ENCODE assay signal across 20 cellular contexts in genomic region chr2:147679664-147680502, GRCh38.
DNase-seq lines count a peak whose midpoint lies in the region; ATAC-seq and TF ChIP-seq lines count a peak whose summit lies in the region.
"Had no signal": no experiment of that assay in that cellular context is flagged by ENCODE, and none has a peak within 500 bp of the region (broad histone marks: within the 10 kb centered on the region; RNA-seq: fewer than 3 reads in every experiment).

No MANE protein-coding gene starts in this region.

- H3K4me1 ChIP-seq in IMR-90 (ENCODE audit: control insufficient read depth, insufficient read depth, low read length) = peaks cover 2% of the 10 kb centered on the region; the same call in 1 of the 2 replicates
- peaks cover 29% of the 10 kb centered on the region for H3K4me1 ChIP-seq in neural progenitor cell
- H3K4me1 ChIP-seq: gastroesophageal sphincter, tibial artery had no signal

- no peak overlapping the region for H3K14ac ChIP-seq in IMR-90 (replicated peaks; ENCODE audit: low read depth, low read length)

- H3K9me1 ChIP-seq in IMR-90 (ENCODE audit: insufficient read depth, low read length) = no peaks in the 10 kb centered on the region

- H2AFZ ChIP-seq in IMR-90 (replicated peaks; ENCODE audit: low read length, poor library complexity) = no peak overlapping the region
- H2AFZ ChIP-seq in neural progenitor cell (replicated peaks) = peak overlapping the region; percentile 0

- H3K18ac ChIP-seq in IMR-90 (ENCODE audit: low read depth, low read length) = no peak overlapping the region; the same call in 1 of the 2 replicates

- POLR2A ChIA-PET in IMR-90 (lab: Charles Lee; ENCODE audit: unreplicated experiment) = no interaction called here
- POLR2A ChIA-PET in naive thymus-derived CD8-positive, alpha-beta T cell (lab: Charles Lee) = no interaction called here

- H3F3A ChIP-seq in neural progenitor cell (ENCODE audit: low read depth) = peaks cover 11% of the 10 kb centered on the region

- no peaks in the 10 kb centered on the region for H3K79me1 ChIP-seq in IMR-90 (ENCODE audit: low read depth in 1 of 2, low read length in 2 of 2)

- H3K9me3 ChIP-seq in IMR-90 (ENCODE audit: control insufficient read depth, insufficient read depth, low read length) (no peaks in the 10 kb centered on the region), neural progenitor cell (ENCODE audit: low read depth) (no peaks in the 10 kb centered on the region)
- H3K9me3 ChIP-seq: gastroesophageal sphincter, tibial artery had no signal

- H4K8ac ChIP-seq in IMR-90 (ENCODE audit: low read depth in 2 of 2, low read length in 2 of 2) = no peak overlapping the region

- H2BK120ac ChIP-seq in IMR-90 (ENCODE audit: low read depth, low read length) = no peak overlapping the region

- H3K36me3 Mint-ChIP-seq in neural progenitor cell = no peaks in the 10 kb centered on the region
- no peaks in the 10 kb centered on the region for H3K36me3 Mint-ChIP-seq in naive thymus-derived CD8-positive, alpha-beta T cell
- H3K36me3 Mint-ChIP-seq: natural killer cell treated with Interleukin-12 subunit alpha and Interleukin-12 subunit beta and Interleukin-15 and Interleukin-18, amount 100 ng/mL, for 72 hours had no signal

- BruUV-seq in IMR-90 (replicated peaks; lab: Mats Ljungman, UMichigan) = no TSS peak

- H3K27ac Mint-ChIP-seq in neural progenitor cell = no peak overlapping the region
- H3K27ac Mint-ChIP-seq in naive thymus-derived CD8-positive, alpha-beta T cell = no peak overlapping the region
- H3K27ac Mint-ChIP-seq: activated CD4-positive, alpha-beta T cell treated with anti-CD3 and anti-CD28 coated beads, Interleukin-2, amount 10 ng/mL, durations not matched to agents 24 days and 14 days; natural killer cell treated with Interleukin-12 subunit alpha and Interleukin-12 subunit beta and Interleukin-15 and Interleukin-18, amount 100 ng/mL, for 72 hours had no signal

- no peak overlapping the region for H3K9ac ChIP-seq in IMR-90 (ENCODE audit: low read depth, low read length)
- no peak overlapping the region for H3K9ac ChIP-seq in neural progenitor cell

- no peak overlapping the region for H3K56ac ChIP-seq in IMR-90 (ENCODE audit: extremely low read depth, insufficient read depth, low read length)

- no peak for TF ChIP-seq POLR2A in IMR-90 (IDR thresholded peaks at IDR 0.05; ENCODE audit: low read depth, low read length)

- peak; percentile 1 for DNase-seq in IMR-90
- peak; percentile 79 for DNase-seq in NCI-H2029 (lab: John Stamatoyannopoulos, UW)
- peak; percentile 95 for DNase-seq in NCI-H748 treated with DMSO at 0.1 percent for 48 hours (lab: John Stamatoyannopoulos, UW)
- no peak for DNase-seq in neural progenitor cell (ENCODE audit: low spot score)
- DNase-seq in globus pallidus (ENCODE audit: low spot score) = no peak
- no peak for DNase-seq in naive thymus-derived CD8-positive, alpha-beta T cell
- DNase-seq: activated CD4-positive, alpha-beta T cell treated with anti-CD3 and anti-CD28 coated beads, Interleukin-2, amount 10 ng/mL, durations not matched to agents 24 days and 14 days; activated naive CD4-positive, alpha-beta T cell; activated T-cell treated with anti-CD3 and anti-CD28 coated beads for 4 hours; central memory CD4-positive, alpha-beta T cell; left colon; NCI-H2171 treated with DMSO at 0.1 percent for 48 hours; posterior cingulate gyrus; stimulated activated CD4-positive, alpha-beta T cell treated with anti-CD3 and anti-CD28 coated beads, Interleukin-1b, Interleukin-23, amount 100 ng/mL, for 48 hours; stimulated activated naive CD8-positive, alpha-beta T cell treated with anti-CD3 and anti-CD28 coated beads, Interleukin-15, Interleukin-2, amounts not matched to agents 100 U/mL and 50 U/mL, for 24 hours; tibial artery had no signal

- no peak overlapping the region for H4K91ac ChIP-seq in IMR-90 (ENCODE audit: insufficient read depth, low read depth, low read length)

- no peak for TF ChIP-seq RAD21 in IMR-90 (IDR thresholded peaks at IDR 0.05; ENCODE audit: low read length)

- no peak overlapping the region for H2BK15ac ChIP-seq in IMR-90 (ENCODE audit: low read depth, low read length)

- no peak overlapping the region for H3K23ac ChIP-seq in IMR-90 (ENCODE audit: low read depth, low read length)

- no peak overlapping the region for H2BK20ac ChIP-seq in IMR-90 (ENCODE audit: low read depth, low read length)

- WGBS in IMR-90 (ENCODE audit: extremely low coverage in 2 of 2, insufficient read length in 1 of 2), 2 experiments = 49% methylated on average over 5 of the region's 6 CpGs; no CpG with 5 or more reads in 1 of the 2 experiments

- no peak overlapping the region for H2AK5ac ChIP-seq in IMR-90 (ENCODE audit: low read depth, low read length)

- H3K4me1 Mint-ChIP-seq in neural progenitor cell = peaks cover 20% of the 10 kb centered on the region
- no peaks in the 10 kb centered on the region for H3K4me1 Mint-ChIP-seq in naive thymus-derived CD8-positive, alpha-beta T cell
- H3K4me1 Mint-ChIP-seq: activated CD4-positive, alpha-beta T cell treated with anti-CD3 and anti-CD28 coated beads, Interleukin-2, amount 10 ng/mL, durations not matched to agents 24 days and 14 days had no signal

- no peak overlapping the region for H3K4me3 Mint-ChIP-seq in neural progenitor cell
- H3K4me3 Mint-ChIP-seq in naive thymus-derived CD8-positive, alpha-beta T cell = no peak overlapping the region
- H3K4me3 Mint-ChIP-seq: activated CD4-positive, alpha-beta T cell treated with anti-CD3 and anti-CD28 coated beads, Interleukin-2, amount 10 ng/mL, durations not matched to agents 24 days and 14 days; natural killer cell treated with Interleukin-12 subunit alpha and Interleukin-12 subunit beta and Interleukin-15 and Interleukin-18, amount 100 ng/mL, for 72 hours had no signal

- H3K9me3 Mint-ChIP-seq in neural progenitor cell = peaks cover 2% of the 10 kb centered on the region
- peaks cover 0 to 2% (median 0%) of the 10 kb centered on the region in 9 donors for H3K9me3 Mint-ChIP-seq in naive thymus-derived CD8-positive, alpha-beta T cell

- intact Hi-C loops in IMR-90 (cut with micrococcal nuclease) = no loop called here

- H3K79me2 ChIP-seq in neural progenitor cell (ENCODE audit: low read depth) = no peaks in the 10 kb centered on the region

- H2BK5ac ChIP-seq in IMR-90 (ENCODE audit: low read depth, low read length, poor library complexity, severe bottlenecking) = no peak overlapping the region

- peak overlapping the region; percentile 44; the same call in 1 of the 2 replicates for H3K4me2 ChIP-seq in IMR-90 (ENCODE audit: low read depth, low read length)
- H3K4me2 ChIP-seq in neural progenitor cell = no peak overlapping the region

- no peak overlapping the region for H3K4ac ChIP-seq in IMR-90 (ENCODE audit: low read depth, low read length)

- peaks cover 5% of the 10 kb centered on the region for H3K27me3 Mint-ChIP-seq in neural progenitor cell (ENCODE audit: insufficient read depth, low read depth)
- peaks cover 0 to 2% (median 0%) of the 10 kb centered on the region in 5 donors for H3K27me3 Mint-ChIP-seq in naive thymus-derived CD8-positive, alpha-beta T cell
- H3K27me3 Mint-ChIP-seq: activated CD4-positive, alpha-beta T cell treated with anti-CD3 and anti-CD28 coated beads, Interleukin-2, amount 10 ng/mL, durations not matched to agents 24 days and 14 days had no signal

- TF ChIP-seq CTCF in IMR-90 (conservative IDR thresholded peaks at IDR 0.05; ENCODE audit: low read depth, low read length) (no peak), neural progenitor cell (IDR thresholded peaks at IDR 0.05) (no peak)

- H3K27ac ChIP-seq in IMR-90 (ENCODE audit: insufficient read depth, low read length) (peak overlapping the region; percentile 71; the same call in 1 of the 2 replicates), neural progenitor cell (no peak overlapping the region)
- H3K27ac ChIP-seq: gastroesophageal sphincter, tibial artery had no signal

- dilution Hi-C loops in IMR-90 (cut with HindIII; ENCODE audit: low sequenced_read_pairs, unreplicated experiment) = no loop called here

- CTCF ChIA-PET in IMR-90 (lab: Yijun Ruan, JAX) = interaction anchor here (0.5 kb wide), 1 partner anchor 101 kb away, joined by 4 read pairs; no protein-coding TSS in a partner anchor

- H4K5ac ChIP-seq in IMR-90 (ENCODE audit: low read depth, low read length) = peak overlapping the region; percentile 81; the same call in 1 of the 2 replicates

- H3K4me3 ChIP-seq in IMR-90 (ENCODE audit: insufficient read depth, low read depth, low read length) (no peak overlapping the region), neural progenitor cell (no peak overlapping the region)
- H3K4me3 ChIP-seq: gastroesophageal sphincter, tibial artery had no signal

- H2AK9ac ChIP-seq in IMR-90 (replicated peaks; ENCODE audit: low read depth, low read length, poor library complexity) = no peak overlapping the region

- H3K27me3 ChIP-seq in IMR-90 (ENCODE audit: control insufficient read depth, insufficient read depth, low read length) = no peaks in the 10 kb centered on the region
- no peaks in the 10 kb centered on the region for H3K27me3 ChIP-seq in neural progenitor cell
- H3K27me3 ChIP-seq: gastroesophageal sphincter, tibial artery had no signal

- in situ Hi-C loops in IMR-90 (cut with MboI; ENCODE audit: low sequenced_read_pairs) = no loop called here

- ATAC-seq in IMR-90 (ENCODE audit: low read depth) (peak; percentile 59), HG03025 (IDR thresholded peaks at IDR 0.05; ENCODE audit: low FRiP score, unreplicated experiment) (no peak)
- no peak for ATAC-seq in naive thymus-derived CD8-positive, alpha-beta T cell
- ATAC-seq: gastroesophageal sphincter; HepG2; left colon; natural killer cell treated with Interleukin-12 subunit alpha and Interleukin-12 subunit beta and Interleukin-15 and Interleukin-18, amount 100 ng/mL, for 72 hours; stimulated activated naive CD8-positive, alpha-beta T cell treated with anti-CD3 and anti-CD28 coated beads, Interleukin-15, Interleukin-2, amounts not matched to agents 100 U/mL and 50 U/mL, for 24 hours had no signal

- no peaks in the 10 kb centered on the region for H3K36me3 ChIP-seq in IMR-90 (ENCODE audit: control insufficient read depth, insufficient read depth, low read length)
- H3K36me3 ChIP-seq in neural progenitor cell = no peaks in the 10 kb centered on the region
- H3K36me3 ChIP-seq: gastroesophageal sphincter, tibial artery had no signal

- H4K20me1 ChIP-seq in IMR-90 (ENCODE audit: insufficient read depth, low read length) (no peaks in the 10 kb centered on the region), neural progenitor cell (ENCODE audit: low read depth) (no peaks in the 10 kb centered on the region)

TF ChIP-seq in IMR-90, 13 proteins besides CTCF, POLR2A, EP300 and RAD21:
- TF ChIP-seq NFE2L2 (IDR thresholded peaks at IDR 0.05; ENCODE audit: low read depth, low read length) = no peak
- TF ChIP-seq MAFK (IDR thresholded peaks at IDR 0.05; ENCODE audit: low read depth, low read length) = no peak
- no peak for TF ChIP-seq FOS (IDR thresholded peaks at IDR 0.05; ENCODE audit: low read depth, low read length)
- TF ChIP-seq CHD1 (IDR thresholded peaks at IDR 0.05; ENCODE audit: low read depth, low read length) = no peak
TF ChIP-seq in IMR-90: peak in this region for 0.

Comparison
In these comparisons a context has a peak if more than half of its experiments do, and no peak if none do; other contexts are left out.
1. DNase-seq: peak in IMR-90 (single experiment), NCI-H2029 (single experiment) and NCI-H748 treated with DMSO at 0.1 percent for 48 hours (single experiment); none in neural progenitor cell (single experiment), globus pallidus (single experiment) and naive thymus-derived CD8-positive, alpha-beta T cell (0 of 10).